Comparison of ENCODE assay signal across 27 cellular contexts in the genomic region with DNA sequence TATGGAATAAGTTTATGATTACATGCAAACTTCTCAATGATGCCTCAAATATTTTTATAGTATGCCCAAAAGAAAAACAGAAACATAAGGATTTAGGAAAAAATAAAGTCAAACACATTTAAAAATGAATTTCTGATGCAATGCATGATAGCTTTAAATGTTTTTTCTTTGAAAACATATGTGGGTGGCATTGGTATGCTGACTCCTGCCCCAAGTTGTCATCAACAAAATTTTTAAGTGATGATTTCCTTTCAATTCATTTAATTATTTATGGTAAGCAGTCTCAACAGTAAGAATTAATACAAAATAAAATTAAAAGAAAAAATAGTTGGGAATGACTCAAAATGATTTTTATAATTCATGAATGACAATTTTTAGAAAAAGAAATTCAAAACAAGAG.
DNase-seq lines count a peak whose midpoint lies in the region; ATAC-seq and TF ChIP-seq lines count a peak whose summit lies in the region.
"Had no signal": no experiment of that assay in that cellular context is flagged by ENCODE, and none has a peak within 500 bp of the region (broad histone marks: within the 10 kb centered on the region; RNA-seq: fewer than 3 reads in every experiment).

No MANE protein-coding gene starts in this region.

- H3K79me1 ChIP-seq in IMR-90 (ENCODE audit: low read depth in 1 of 2, low read length in 2 of 2): 0 out of 4 replicates have a peak, but pooled peaks cover 0 to 2% of the 10 kb centered on the region in 2 experiments

- no peak overlapping the region for H3K14ac ChIP-seq in IMR-90 (replicated peaks; ENCODE audit: low read depth, low read length)

- H2BK5ac ChIP-seq in IMR-90 (ENCODE audit: low read depth, low read length, poor library complexity, severe bottlenecking): peak overlapping the region; percentile 63

- H3K27me3 ChIP-seq in A673 (replicated peaks; ENCODE audit: insufficient read depth, low read depth, low read length, poor library complexity) (no peaks in the 10 kb centered on the region), IMR-90 (ENCODE audit: control insufficient read depth, insufficient read depth, low read length) (no peaks in the 10 kb centered on the region), breast epithelium (no peaks in the 10 kb centered on the region)
- H3K27me3 ChIP-seq: BE2C, thyroid gland had no signal

- no peak overlapping the region for H3K4ac ChIP-seq in IMR-90 (ENCODE audit: low read depth, low read length)

- POLR2A ChIA-PET in A673 (lab: Charles Lee; ENCODE audit: low non-redundant PET): no interaction called here
- POLR2A ChIA-PET in IMR-90 (lab: Charles Lee; ENCODE audit: unreplicated experiment): no interaction called here

- H2BK120ac ChIP-seq in IMR-90 (ENCODE audit: low read depth, low read length): no peak overlapping the region

- H2AK9ac ChIP-seq in IMR-90 (replicated peaks; ENCODE audit: low read depth, low read length, poor library complexity): no peak overlapping the region

- CTCF ChIA-PET in A673 (lab: Charles Lee): no interaction called here
- CTCF ChIA-PET in IMR-90 (lab: Yijun Ruan, JAX): no interaction called here

- H3K9me3 ChIP-seq in A673 (ENCODE audit: low read depth, low read length, poor library complexity, severe bottlenecking) (peaks cover 12% of the 10 kb centered on the region), IMR-90 (ENCODE audit: control insufficient read depth, insufficient read depth, low read length) (peaks cover 4% of the 10 kb centered on the region), breast epithelium (peaks cover 0 to 23% of the 10 kb centered on the region in 2 donors)
- H3K9me3 ChIP-seq: BE2C, thyroid gland had no signal

- H3K23ac ChIP-seq in IMR-90 (ENCODE audit: low read depth, low read length): no peak overlapping the region

- H4K20me1 ChIP-seq in IMR-90 (ENCODE audit: insufficient read depth, low read length): no peaks in the 10 kb centered on the region

- ATAC-seq in IMR-90 (ENCODE audit: low read depth) (peak; percentile 74), HG02763 (IDR thresholded peaks at IDR 0.05; ENCODE audit: unreplicated experiment) (no peak), HG02623 (IDR thresholded peaks at IDR 0.05; ENCODE audit: unreplicated experiment) (no peak)
- ATAC-seq: activated naive CD4-positive, alpha-beta T cell treated with anti-CD3 and anti-CD28 coated beads, Interleukin-2, amount 50 U/mL, for 72 hours; activated T-helper 17 cell treated with anti-CD3 and anti-CD28 coated beads, Interleukin-2, amount 50 U/mL, for 72 hours; right cardiac atrium; WTC11 had no signal

- no peaks in the 10 kb centered on the region for H3K36me3 ChIP-seq in A673 (ENCODE audit: insufficient read depth, low read length, poor library complexity, severe bottlenecking)
- no peaks in the 10 kb centered on the region for H3K36me3 ChIP-seq in IMR-90 (ENCODE audit: control insufficient read depth, insufficient read depth, low read length)
- no peaks in the 10 kb centered on the region for H3K36me3 ChIP-seq in breast epithelium
- H3K36me3 ChIP-seq: BE2C, thyroid gland had no signal

- H3K9ac ChIP-seq in IMR-90 (ENCODE audit: low read depth, low read length): no peak overlapping the region
- H3K9ac ChIP-seq: parathyroid adenoma had no signal

- no peak overlapping the region for H2AFZ ChIP-seq in IMR-90 (replicated peaks; ENCODE audit: low read length, poor library complexity)
- H2AFZ ChIP-seq: parathyroid adenoma had no signal

- in situ Hi-C loops in IMR-90 (cut with MboI; ENCODE audit: low sequenced_read_pairs): no loop called here

- H4K91ac ChIP-seq in IMR-90 (ENCODE audit: insufficient read depth, low read depth, low read length): no peak overlapping the region

- H3K27ac ChIP-seq in A673 (ENCODE audit: low read depth, low read length, poor library complexity, severe bottlenecking) (peak overlapping the region; percentile 8), IMR-90 (ENCODE audit: insufficient read depth, low read length) (no peak overlapping the region), breast epithelium (no peak overlapping the region)
- H3K27ac ChIP-seq: parathyroid adenoma, thyroid gland had no signal

- H3K56ac ChIP-seq in IMR-90 (ENCODE audit: extremely low read depth, insufficient read depth, low read length): no peak overlapping the region

- TF ChIP-seq POLR2A in IMR-90 (IDR thresholded peaks at IDR 0.05; ENCODE audit: low read depth, low read length) (no peak), breast epithelium (IDR thresholded peaks at IDR 0.05) (no peak)

- no peak for DNase-seq in A673 (ENCODE audit: low spot score)
- peak; percentile 21 for DNase-seq in IMR-90
- DNase-seq in choroid plexus epithelial cell (ENCODE audit: low read depth): peak; percentile 56
- DNase-seq in myocyte (ENCODE audit: low read depth): peak; percentile 9
- DNase-seq in NCI-H1930 (lab: John Stamatoyannopoulos, UW): no peak
- no peak for DNase-seq in breast epithelium (ENCODE audit: low spot score in 2 of 2)
- DNase-seq: 8988T; activated CD4-positive, alpha-beta T cell treated with anti-CD3 and anti-CD28 coated beads, Interleukin-2, amount 50 U/mL, for 1 hour; activated CD8-positive, alpha-beta memory T cell treated with anti-CD3 and anti-CD28 coated beads, Interleukin-2, amount 50 U/mL, for 4 hours; BE2C; DND-41; effector CD8-positive, alpha-beta T cell; NCI-H2107; NCI-H446; NCI-H82; nephron progenitor cell; OCI-M1; right cardiac atrium; stimulated activated CD4-positive, alpha-beta T cell treated with anti-CD3 and anti-CD28 coated beads, Interleukin-15, amount 100 ng/mL, for 24 hours; T-helper 9 cell; thyroid gland had no signal

- dilution Hi-C loops in IMR-90 (cut with HindIII; ENCODE audit: low sequenced_read_pairs, unreplicated experiment): no loop called here

- TF ChIP-seq CTCF in A673 (conservative IDR thresholded peaks at IDR 0.05; ENCODE audit: low read depth, low read length): no peak
- no peak for TF ChIP-seq CTCF in IMR-90 (conservative IDR thresholded peaks at IDR 0.05; ENCODE audit: low read depth, low read length)
- TF ChIP-seq CTCF in choroid plexus epithelial cell (conservative IDR thresholded peaks at IDR 0.05; ENCODE audit: low read depth, low read length): no peak
- TF ChIP-seq CTCF in breast epithelium (IDR thresholded peaks at IDR 0.05): no peak

- H2BK15ac ChIP-seq in IMR-90 (ENCODE audit: low read depth, low read length): no peak overlapping the region

- no TSS peak for BruUV-seq in A673 (replicated peaks; lab: Mats Ljungman, UMichigan)
- BruUV-seq in IMR-90 (replicated peaks; lab: Mats Ljungman, UMichigan): no TSS peak

- TF ChIP-seq RAD21 in IMR-90 (IDR thresholded peaks at IDR 0.05; ENCODE audit: low read length): no peak

- H3K4me1 ChIP-seq in A673 (ENCODE audit: insufficient read depth, low read length, poor library complexity, severe bottlenecking) (peaks cover 7% of the 10 kb centered on the region), IMR-90 (ENCODE audit: control insufficient read depth, insufficient read depth, low read length) (no peaks in the 10 kb centered on the region), breast epithelium (no peaks in the 10 kb centered on the region)
- H3K4me1 ChIP-seq: BE2C, parathyroid adenoma, thyroid gland had no signal

- no peak overlapping the region for H3K18ac ChIP-seq in IMR-90 (ENCODE audit: low read depth, low read length)

- H3K4me2 ChIP-seq in IMR-90 (ENCODE audit: low read depth, low read length): no peak overlapping the region

- H3K9me1 ChIP-seq in IMR-90 (ENCODE audit: insufficient read depth, low read length): 0 out of 2 replicates have a peak, but pooled peaks cover 5% of the 10 kb centered on the region

- intact Hi-C loops in A673 (cut with micrococcal nuclease; ENCODE audit: unreplicated experiment): no loop called here
- intact Hi-C loops in IMR-90 (cut with micrococcal nuclease): no loop called here
- intact Hi-C loops in breast epithelium (cut with DNase I; ENCODE audit: low total_unique reads): no loop called here

- no peak overlapping the region for H2AK5ac ChIP-seq in IMR-90 (ENCODE audit: low read depth, low read length)

- H4K5ac ChIP-seq in IMR-90 (ENCODE audit: low read depth, low read length): no peak overlapping the region

- H2BK20ac ChIP-seq in IMR-90 (ENCODE audit: low read depth, low read length): no peak overlapping the region

- no peak overlapping the region; a peak in 1 of 4 replicates for H4K8ac ChIP-seq in IMR-90 (ENCODE audit: low read depth in 2 of 2, low read length in 2 of 2)

- H3K4me3 ChIP-seq in A673 (ENCODE audit: low read depth, low read length, poor library complexity, severe bottlenecking) (no peak overlapping the region), IMR-90 (ENCODE audit: insufficient read depth, low read depth, low read length) (no peak overlapping the region), choroid plexus epithelial cell (ENCODE audit: low read depth, low read length) (no peak overlapping the region), breast epithelium (no peak overlapping the region)
- H3K4me3 ChIP-seq: thyroid gland had no signal

TF ChIP-seq in IMR-90, 13 proteins besides CTCF, POLR2A, EP300 and RAD21 (continues in another document):
- TF ChIP-seq MAZ (IDR thresholded peaks at IDR 0.05; ENCODE audit: borderline replicate concordance, low read depth, low read length): no peak
- TF ChIP-seq, protein P1, sequence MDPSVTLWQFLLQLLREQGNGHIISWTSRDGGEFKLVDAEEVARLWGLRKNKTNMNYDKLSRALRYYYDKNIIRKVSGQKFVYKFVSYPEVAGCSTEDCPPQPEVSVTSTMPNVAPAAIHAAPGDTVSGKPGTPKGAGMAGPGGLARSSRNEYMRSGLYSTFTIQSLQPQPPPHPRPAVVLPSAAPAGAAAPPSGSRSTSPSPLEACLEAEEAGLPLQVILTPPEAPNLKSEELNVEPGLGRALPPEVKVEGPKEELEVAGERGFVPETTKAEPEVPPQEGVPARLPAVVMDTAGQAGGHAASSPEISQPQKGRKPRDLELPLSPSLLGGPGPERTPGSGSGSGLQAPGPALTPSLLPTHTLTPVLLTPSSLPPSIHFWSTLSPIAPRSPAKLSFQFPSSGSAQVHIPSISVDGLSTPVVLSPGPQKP (IDR thresholded peaks at IDR 0.05; ENCODE audit: borderline replicate concordance, low read depth, low read length): no peak
- no peak for TF ChIP-seq CHD1 (IDR thresholded peaks at IDR 0.05; ENCODE audit: low read depth, low read length)
- no peak for TF ChIP-seq RFX5 (IDR thresholded peaks at IDR 0.05; ENCODE audit: low read depth, low read length)
- no peak for TF ChIP-seq BHLHE40 (IDR thresholded peaks at IDR 0.05; ENCODE audit: low read depth, low read length)
- no peak for TF ChIP-seq RCOR1 (IDR thresholded peaks at IDR 0.05; ENCODE audit: insufficient replicate concordance, low read length)
- no peak for TF ChIP-seq CEBPB (IDR thresholded peaks at IDR 0.05; ENCODE audit: low read depth, low read length)
- TF ChIP-seq FOS (IDR thresholded peaks at IDR 0.05; ENCODE audit: low read depth, low read length): no peak

Comparison
In these comparisons a context has a peak if more than half of its experiments do, and no peak if none do; other contexts are left out.
1. DNase-seq: peak in IMR-90 (single experiment), choroid plexus epithelial cell (single experiment) and myocyte (single experiment); none in A673 (single experiment), NCI-H1930 (0 of 2) and breast epithelium (0 of 2).